In the genomic region with DNA sequence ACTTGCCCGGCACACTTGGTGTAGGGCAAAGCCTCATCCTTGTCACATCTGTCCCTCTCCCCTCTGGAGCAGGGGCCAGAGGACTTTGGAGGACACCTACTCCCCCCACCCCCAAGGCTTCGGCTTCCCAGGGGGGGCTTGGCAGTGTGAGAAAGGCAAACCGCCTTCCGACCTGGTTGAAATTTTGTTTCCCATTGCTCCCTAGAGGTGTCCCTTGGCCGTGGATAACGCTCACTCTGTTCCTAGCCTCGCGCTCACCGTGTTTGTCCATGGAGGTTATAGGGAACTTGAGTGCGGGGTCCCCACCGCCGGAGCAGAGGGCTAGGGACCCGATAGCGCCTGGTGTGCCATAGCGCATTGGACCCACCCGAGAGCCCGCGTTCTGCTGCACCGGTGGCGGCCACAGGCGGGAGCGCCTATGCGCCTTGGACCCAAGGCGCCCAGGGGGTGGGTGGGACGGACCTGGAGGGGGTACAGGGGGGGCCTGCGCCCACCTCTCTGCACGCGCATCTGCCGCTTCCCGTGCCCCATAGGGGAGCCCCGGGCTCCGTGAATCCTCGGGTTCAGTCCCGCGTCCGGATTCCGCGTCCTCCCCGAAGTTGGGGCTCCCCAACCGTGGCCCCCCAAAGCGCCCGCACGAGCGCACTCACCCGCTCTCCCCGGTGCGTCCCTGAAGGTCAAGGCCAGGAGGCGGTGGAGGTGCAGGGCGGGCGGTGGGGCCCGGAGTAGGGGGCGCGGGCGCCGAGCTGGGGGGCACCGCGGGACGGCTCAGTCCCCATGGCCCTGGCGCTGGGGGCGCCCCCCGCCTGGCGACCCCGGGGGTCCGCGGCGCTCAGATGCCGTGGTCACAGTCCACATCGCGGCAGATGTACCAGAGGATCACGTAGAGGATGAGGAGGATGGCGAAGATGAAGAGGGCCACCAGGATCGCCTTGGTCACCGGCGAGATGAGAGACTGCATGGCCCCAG, we compare ENCODE assay signal across 17 cellular contexts.
A peak's percentile ranks its signal among the peaks of the same experiment; 100 is the strongest.
DNase-seq lines count a peak whose midpoint lies in the region; ATAC-seq and TF ChIP-seq lines count a peak whose summit lies in the region.
"Had no signal": no experiment of that assay in that cellular context is flagged by ENCODE, and none has a peak within 500 bp of the region (broad histone marks: within the 10 kb centered on the region; RNA-seq: fewer than 3 reads in every experiment).

No MANE protein-coding gene starts in this region.

- H3K4me2 ChIP-seq in osteoblast (ENCODE audit: insufficient read depth, low read length) = no peak overlapping the region

- peaks cover 49% of the 10 kb centered on the region for H3K27me3 ChIP-seq in HUES64 (ENCODE audit: insufficient read depth, low read length)
- H3K27me3 ChIP-seq in osteoblast (ENCODE audit: insufficient read depth, low read length) = peaks cover 42% of the 10 kb centered on the region

- H3K27ac ChIP-seq in HUES64 (ENCODE audit: low read depth, low read length) (no peak overlapping the region), osteoblast (ENCODE audit: low read depth, low read length) (no peak overlapping the region)
- H3K27ac ChIP-seq: epithelial cell of prostate, gastroesophageal sphincter, transverse colon had no signal

- H3K9ac ChIP-seq in HUES64 (ENCODE audit: low read depth, low read length) = 0 out of 2 replicates have a peak overlapping the region, but pooled peaks have one; percentile 37

- H3K4me1 ChIP-seq in HUES64 (ENCODE audit: insufficient read depth, low read length) = peaks cover 18% of the 10 kb centered on the region
- H3K4me1 ChIP-seq in osteoblast (ENCODE audit: insufficient read depth, low read length) = no peaks in the 10 kb centered on the region

- H2AFZ ChIP-seq in osteoblast (ENCODE audit: low read length) = no peak overlapping the region

- no peak for ATAC-seq in GM18520 (IDR thresholded peaks at IDR 0.05; ENCODE audit: unreplicated experiment)
- no peak for ATAC-seq in omental fat pad (ENCODE audit: low FRiP score)
- ATAC-seq: activated CD4-positive, CD25-positive, alpha-beta regulatory T cell treated with anti-CD3 and anti-CD28 coated beads, Interleukin-2, amount 50 U/mL, for 24 hours; gastroesophageal sphincter had no signal

- peak; percentile 57 for DNase-seq in D341Med (ENCODE audit: low spot score)
- DNase-seq in osteoblast (ENCODE audit: insufficient read length, low spot score, missing footprints) = peak; percentile 79
- DNase-seq in NOMO-1 treated with dmso at 0.1 percent for 144 hours (lab: John Stamatoyannopoulos, UW; ENCODE audit: unreplicated experiment) = no peak
- DNase-seq in omental fat pad (ENCODE audit: low spot score) = no peak
- DNase-seq in activated effector memory CD4-positive, alpha-beta T cell treated with Interleukin-2 at 50 U/mL for 16 hours = no peak
- DNase-seq: HCEC 1CT; NCI-H1092 treated with DMSO at 0.1 percent for 48 hours; NCI-H2171; RPMI8226; stimulated activated CD4-positive, alpha-beta T cell treated with anti-CD3 and anti-CD28 coated beads, Interleukin-1b, Interleukin-23, amount 100 ng/mL, for 48 hours; transverse colon had no signal

- peak overlapping the region; percentile 52 for H3K4me3 ChIP-seq in HUES64 (ENCODE audit: low read length)
- H3K4me3 ChIP-seq in iPS-11a (ENCODE audit: low read depth, low read length) = peak overlapping the region; percentile 49
- no peak overlapping the region for H3K4me3 ChIP-seq in osteoblast (ENCODE audit: insufficient read depth, low read length)
- H3K4me3 ChIP-seq: transverse colon had no signal

- H3K36me3 ChIP-seq in HUES64 (ENCODE audit: insufficient read depth, low read length) (no peaks in the 10 kb centered on the region), osteoblast (ENCODE audit: insufficient read depth, low read length) (no peaks in the 10 kb centered on the region)
- H3K36me3 ChIP-seq: gastroesophageal sphincter, transverse colon had no signal

- 2% methylated on average over 74 of the region's 74 CpGs for WGBS in HUES64

- peaks cover 10% of the 10 kb centered on the region for H4K20me1 ChIP-seq in osteoblast (ENCODE audit: insufficient read depth, low read length)

- H3K9me3 ChIP-seq in HUES64 (ENCODE audit: insufficient read depth, low read depth, low read length) (no peaks in the 10 kb centered on the region), osteoblast (ENCODE audit: low read depth, low read length) (no peaks in the 10 kb centered on the region)
- H3K9me3 ChIP-seq: gastroesophageal sphincter, transverse colon had no signal

- TF ChIP-seq CTCF in osteoblast (IDR thresholded peaks at IDR 0.05; ENCODE audit: extremely low read depth, low read depth, low read length) (no peak), omental fat pad (IDR thresholded peaks at IDR 0.05) (no peak)

- no peaks in the 10 kb centered on the region for H3K79me2 ChIP-seq in osteoblast (ENCODE audit: insufficient read depth, low read length)

Comparison
In these comparisons a context has a peak if more than half of its experiments do, and no peak if none do; other contexts are left out.
1. DNase-seq: peak in D341Med (single experiment) and osteoblast (single experiment); none in NOMO-1 treated with dmso at 0.1 percent for 144 hours (single experiment), omental fat pad (single experiment) and activated effector memory CD4-positive, alpha-beta T cell treated with Interleukin-2 at 50 U/mL for 16 hours (single experiment).